ENCODE assay signal across 8 cellular contexts in the genomic region with DNA sequence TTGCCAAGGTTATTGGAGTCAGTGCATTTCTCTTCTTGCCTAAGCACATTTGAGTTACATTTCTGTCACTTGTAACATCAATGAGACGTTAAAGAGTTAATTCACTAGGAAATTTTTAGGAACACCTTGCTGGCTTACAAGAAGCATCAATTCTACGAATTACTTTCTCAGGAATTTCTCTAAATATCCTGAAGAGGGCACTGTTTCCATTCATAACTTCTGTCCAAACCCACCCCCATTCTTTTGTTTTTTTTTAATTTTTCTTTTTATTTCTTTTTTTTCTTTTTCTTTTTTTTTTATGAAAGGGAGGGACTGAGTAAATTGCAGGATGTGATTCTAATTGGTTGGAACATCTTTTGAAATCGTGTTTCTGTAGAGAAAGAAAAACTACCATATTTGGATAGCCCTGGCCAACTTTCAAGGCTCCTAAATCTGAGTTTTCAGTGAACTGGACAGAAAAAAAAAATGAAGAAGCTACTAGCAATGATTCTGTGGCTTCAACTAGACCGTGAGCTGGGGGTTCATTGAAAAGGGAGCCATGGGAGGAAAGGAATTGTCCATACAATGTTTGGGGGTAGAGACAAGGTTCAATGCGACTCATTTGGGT.
A peak's percentile ranks its signal among the peaks of the same experiment; 100 is the strongest.
DNase-seq lines count a peak whose midpoint lies in the region; ATAC-seq and TF ChIP-seq lines count a peak whose summit lies in the region.

No MANE protein-coding gene starts in this region.

- H2AK5ac ChIP-seq in H9 (ENCODE audit: insufficient read length, low read length) = no peak overlapping the region

- H3K79me1 ChIP-seq in H9 (ENCODE audit: insufficient read depth, low read depth, low read length, poor library complexity, severe bottlenecking) = no peaks in the 10 kb centered on the region

- CTCF ChIA-PET in activated CD4-positive, alpha-beta memory T cell treated with anti-CD3 and anti-CD28 coated beads for 36 hours (lab: Charles Lee) = no interaction called here

- no CpG with 5 or more reads among the region's 5 CpGs for WGBS in H9 (ENCODE audit: extremely low coverage, insufficient read length, low lambda C conversion rate)

- intact Hi-C loops in CD14-positive monocyte (cut with micrococcal nuclease) = no loop called here
- intact Hi-C loops in activated CD4-positive, alpha-beta memory T cell treated with anti-CD3 and anti-CD28 coated beads for 36 hours (cut with micrococcal nuclease) = no loop called here

- H4K8ac ChIP-seq in H9 (replicated peaks; ENCODE audit: insufficient read length, low read depth, low read length) = no peak overlapping the region

- no peak overlapping the region for H3K27ac ChIP-seq in H9 (ENCODE audit: insufficient read length, low read depth, low read length)

- H3K27me3 Mint-ChIP-seq in CD14-positive monocyte (ENCODE audit: low read depth in 3 of 3) = peaks cover 0 to 2% (median 1%) of the 10 kb centered on the region in 3 donors
- H3K27me3 Mint-ChIP-seq in H9 (ENCODE audit: low read depth) = no peaks in the 10 kb centered on the region; the same call in 1 of the 2 replicates
- H3K27me3 Mint-ChIP-seq in activated CD4-positive, alpha-beta memory T cell treated with anti-CD3 and anti-CD28 coated beads for 36 hours = no peaks in the 10 kb centered on the region

- H3K23ac ChIP-seq in H9 (ENCODE audit: insufficient read length, low read depth, low read length) = no peak overlapping the region

- H3K9me3 ChIP-seq in H9 (ENCODE audit: control insufficient read depth, low read depth, low read length) = no peaks in the 10 kb centered on the region

- H3K23me2 ChIP-seq in H9 (ENCODE audit: insufficient read length, low read depth, low read length, poor library complexity, severe bottlenecking) = no peaks in the 10 kb centered on the region

- H3K9ac ChIP-seq in H9 (ENCODE audit: extremely low read depth, insufficient read length, low read length) = no peak overlapping the region

- H2BK12ac ChIP-seq in H9 (ENCODE audit: insufficient read length, low read depth, low read length) = no peak overlapping the region

- H2BK5ac ChIP-seq in H9 (ENCODE audit: insufficient read length, low read length) = no peak overlapping the region

- POLR2A ChIA-PET in activated CD4-positive, alpha-beta memory T cell treated with anti-CD3 and anti-CD28 coated beads for 36 hours (lab: Charles Lee) = no interaction called here

- no peaks in the 10 kb centered on the region for H3K79me2 ChIP-seq in H9 (ENCODE audit: insufficient read depth, low read length)

- no peaks in the 10 kb centered on the region for H3K27me3 ChIP-seq in H9 (ENCODE audit: insufficient read depth, low read length)

- H2AFZ ChIP-seq in H9 (ENCODE audit: low read length) = no peak overlapping the region

- no peaks in the 10 kb centered on the region for H3K36me3 Mint-ChIP-seq in CD14-positive monocyte
- no peaks in the 10 kb centered on the region for H3K36me3 Mint-ChIP-seq in H9 (ENCODE audit: insufficient read depth in 1 of 3, low read depth in 3 of 3)
- no peaks in the 10 kb centered on the region for H3K36me3 Mint-ChIP-seq in activated CD4-positive, alpha-beta memory T cell treated with anti-CD3 and anti-CD28 coated beads for 36 hours

- H3K4me1 ChIP-seq in H9 (ENCODE audit: insufficient read depth, low read length) = no peaks in the 10 kb centered on the region

- H3K4me2 ChIP-seq in H9 (ENCODE audit: insufficient read depth, insufficient read length, low read length) = no peak overlapping the region

- no peak overlapping the region for H3K4me3 Mint-ChIP-seq in CD14-positive monocyte
- no peak overlapping the region for H3K4me3 Mint-ChIP-seq in H9
- H3K4me3 Mint-ChIP-seq in activated CD4-positive, alpha-beta memory T cell treated with anti-CD3 and anti-CD28 coated beads for 36 hours = peak overlapping the region; percentile 62

- H3K4me1 Mint-ChIP-seq in CD14-positive monocyte (no peaks in the 10 kb centered on the region), H9 (no peaks in the 10 kb centered on the region)
- H3K4me1 Mint-ChIP-seq in activated CD4-positive, alpha-beta memory T cell treated with anti-CD3 and anti-CD28 coated beads for 36 hours (ENCODE audit: low read depth) = no peaks in the 10 kb centered on the region

- no peak overlapping the region for H3K14ac ChIP-seq in H9 (ENCODE audit: insufficient read depth, low read length)

- H4K20me1 ChIP-seq in H9 (ENCODE audit: control insufficient read depth, insufficient read depth, insufficient read length) = no peaks in the 10 kb centered on the region

- no peak for DNase-seq in CD14-positive monocyte (ENCODE audit: low spot score)
- DNase-seq in H9 = no peak
- no peak for DNase-seq in activated CD4-positive, alpha-beta memory T cell treated with anti-CD3 and anti-CD28 coated beads for 36 hours
- peak; percentile 22 for DNase-seq in kidney glomerular epithelial cell (lab: John Stamatoyannopoulos, UW)
- no peak for DNase-seq in HuH-7.5 (ENCODE audit: low spot score)
- no peak for DNase-seq in activated naive CD4-positive, alpha-beta T cell treated with Interleukin-2 at 50 U/mL for 16 hours

- H3K56ac ChIP-seq in H9 (ENCODE audit: insufficient read length, low read depth, low read length) = no peak overlapping the region

- H3K18ac ChIP-seq in H9 (ENCODE audit: insufficient read length, low read depth, low read length) = no peak overlapping the region

- no peak overlapping the region for H3T11ph ChIP-seq in H9 (ENCODE audit: low read length)

- H4K91ac ChIP-seq in H9 (ENCODE audit: insufficient read length, low read depth, low read length) = no peak overlapping the region

- no peak overlapping the region for H2BK15ac ChIP-seq in H9 (ENCODE audit: low read depth, low read length)

- no peak overlapping the region for H2BK120ac ChIP-seq in H9 (ENCODE audit: low read depth, low read length, poor library complexity, severe bottlenecking)

- no peak for ATAC-seq in GM21360 (IDR thresholded peaks at IDR 0.05; ENCODE audit: unreplicated experiment)
- no peak for ATAC-seq in HG02884 (IDR thresholded peaks at IDR 0.05; ENCODE audit: unreplicated experiment)

- H3K9me3 Mint-ChIP-seq in CD14-positive monocyte = no peaks in the 10 kb centered on the region
- no peaks in the 10 kb centered on the region for H3K9me3 Mint-ChIP-seq in H9
- H3K9me3 Mint-ChIP-seq in activated CD4-positive, alpha-beta memory T cell treated with anti-CD3 and anti-CD28 coated beads for 36 hours = no peaks in the 10 kb centered on the region

- no peak overlapping the region for H4K5ac ChIP-seq in H9 (ENCODE audit: insufficient read length, low read depth, low read length)

- H3K27ac Mint-ChIP-seq in CD14-positive monocyte (no peak overlapping the region), H9 (peak overlapping the region in 1 of 3 experiments; percentile 12; a peak in 1 of 7 replicates)
- peak overlapping the region; percentile 62 for H3K27ac Mint-ChIP-seq in activated CD4-positive, alpha-beta memory T cell treated with anti-CD3 and anti-CD28 coated beads for 36 hours

- TF ChIP-seq CTCF in CD14-positive monocyte (IDR thresholded peaks at IDR 0.05) = peak; percentile 74
- peak; percentile 74 for TF ChIP-seq CTCF in H9 (conservative IDR thresholded peaks at IDR 0.05)

- no peak overlapping the region for H3K4ac ChIP-seq in H9 (ENCODE audit: low read depth, low read length)

- H2BK20ac ChIP-seq in H9 (ENCODE audit: low read depth, low read length, poor library complexity, severe bottlenecking) = no peak overlapping the region
